Comparison of ENCODE assay signal across 24 cellular contexts in the genomic region with DNA sequence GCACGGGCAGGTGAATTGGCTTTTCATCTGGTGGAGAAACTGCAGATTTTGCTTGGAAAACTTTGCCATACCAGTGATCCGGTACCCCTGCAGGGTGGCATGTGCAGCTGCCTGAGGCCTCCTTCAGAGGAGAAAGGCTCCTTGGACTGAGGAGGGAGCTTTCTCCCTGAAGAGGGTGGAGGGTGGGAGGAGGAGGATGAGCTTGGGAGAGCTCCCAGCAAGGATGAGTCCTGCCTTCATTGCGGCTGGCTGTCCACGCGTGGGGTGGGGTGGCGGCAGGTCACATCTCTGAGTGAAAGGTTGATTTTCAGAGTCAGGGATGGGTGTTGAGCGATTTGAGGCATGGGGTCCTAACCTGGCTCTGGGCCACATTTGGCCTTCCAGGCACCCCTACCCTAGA.
"Had no signal": no experiment of that assay in that cellular context is flagged by ENCODE, and none has a peak within 500 bp of the region (broad histone marks: within the 10 kb centered on the region; RNA-seq: fewer than 3 reads in every experiment).

No MANE protein-coding gene starts in this region.

- H3K4me3 ChIP-seq: MG63, SJSA1 had no signal

- H3K27ac ChIP-seq: SJSA1 had no signal

- H3K36me3 ChIP-seq: MG63, SJSA1 had no signal

- DNase-seq: activated B cell treated with CpG ODN at 0.5 μM for 24 hours; activated CD4-positive, alpha-beta T cell treated with anti-CD3 and anti-CD28 coated beads for 1 hour; activated CD4-positive, alpha-beta T cell treated with anti-CD3 and anti-CD28 coated beads, Interleukin-2, amount 10 ng/mL, durations not matched to agents 24 days and 14 days; activated CD4-positive, alpha-beta T cell treated with anti-CD3 and anti-CD28 coated beads, Interleukin-2, amount 50 U/mL, for 48 hours; activated CD8-positive, alpha-beta memory T cell treated with anti-CD3 and anti-CD28 coated beads, Interleukin-2, amount 10 ng/mL, durations not matched to agents 7 days and 5 days; activated effector memory CD4-positive, alpha-beta T cell treated with Interleukin-2 at 50 U/mL for 16 hours; activated naive CD4-positive, alpha-beta T cell; activated T-cell treated with anti-CD3 and anti-CD28 coated beads, Interleukin-2, amount 50 U/mL, for 24 hours; amniotic stem cell; cerebellar nuclear complex; MG63; NCI-H1105; NCI-H1436; NCI-H1694 treated with DMSO at 0.1 percent for 48 hours; NCI-H2029 treated with DMSO at 0.1 percent for 48 hours; NCI-H345; NCI-H510A; NCI-H526 treated with DMSO at 0.1 percent for 48 hours; NCI-H82; NK-92 treated with Interleukin-12 subunit alpha and Interleukin-12 subunit beta, amount 100 ng/mL, for 24 hours; PC-3; SHP77; T-helper 9 cell had no signal

- H3K27me3 ChIP-seq: SJSA1 had no signal

- H3K9me3 ChIP-seq: MG63, SJSA1 had no signal
